In genomic region chr10:86249794-86250193, GRCh38 we compare ENCODE assay signal across 25 cellular contexts.
"Had no signal": no experiment of that assay in that cellular context is flagged by ENCODE, and none has a peak within 500 bp of the region (broad histone marks: within the 10 kb centered on the region; RNA-seq: fewer than 3 reads in every experiment).

No MANE protein-coding gene starts in this region.

- H3K27me3 ChIP-seq: ovary, right lobe of liver, sigmoid colon, testis, tibial artery, transverse colon, upper lobe of right lung, uterus had no signal

- FAIRE-seq: small intestine had no signal

- H3K79me2 ChIP-seq: parathyroid adenoma had no signal

- ATAC-seq: naive thymus-derived CD8-positive, alpha-beta T cell; natural killer cell treated with Interleukin-12 subunit alpha and Interleukin-12 subunit beta and Interleukin-15 and Interleukin-18, amount 100 ng/mL, for 72 hours; psoas muscle; right lobe of liver; stimulated activated memory B cell treated with anti-CD40 and anti-IgM and Interleukin-4, amounts not matched to agents 10 μg/mL and 1 μg/mL and 100 μg/mL, for 72 hours; stimulated activated naive CD8-positive, alpha-beta T cell treated with anti-CD3 and anti-CD28 coated beads, Interleukin-15, Interleukin-2, amounts not matched to agents 100 U/mL and 50 U/mL, for 24 hours; upper lobe of right lung had no signal

- H2AFZ ChIP-seq: parathyroid adenoma had no signal

- H3K9ac ChIP-seq: parathyroid adenoma had no signal

- H3K4me1 ChIP-seq: parathyroid adenoma, psoas muscle, right lobe of liver, sigmoid colon, testis, transverse colon, upper lobe of right lung, uterus had no signal

- H3K9me3 ChIP-seq: ovary, psoas muscle, right lobe of liver, sigmoid colon, suprapubic skin, testis, tibial artery, transverse colon, upper lobe of right lung, uterus had no signal

- H3K27ac ChIP-seq: ovary, parathyroid adenoma, psoas muscle, right lobe of liver, sigmoid colon, suprapubic skin, testis, tibial artery, transverse colon, upper lobe of right lung, uterus had no signal

- DNase-seq: naive thymus-derived CD8-positive, alpha-beta T cell; nephron progenitor cell; occipital lobe; ovary; psoas muscle; right cardiac atrium; small intestine; stimulated activated CD4-positive, alpha-beta T cell treated with anti-CD3 and anti-CD28 coated beads, Interleukin-15, amount 100 ng/mL, for 24 hours; stimulated activated CD4-positive, alpha-beta T cell treated with anti-CD3 and anti-CD28 coated beads, Interleukin-4, amount 100 ng/mL, for 1 hour; stimulated activated CD4-positive, alpha-beta T cell treated with anti-CD3 and anti-CD28 coated beads, Interleukin-4, amount 100 ng/mL, for 4 hours; stimulated activated CD8-positive, alpha-beta memory T cell treated with anti-CD3 and anti-CD28 coated beads, Interleukin-4, amount 100 ng/mL, for 48 hours; stimulated activated naive CD4-positive, alpha-beta T cell; stimulated activated naive CD8-positive, alpha-beta T cell treated with anti-CD3 and anti-CD28 coated beads, Interleukin-15, amount 100 ng/mL, for 72 hours; stimulated activated naive CD8-positive, alpha-beta T cell treated with anti-CD3 and anti-CD28 coated beads, Interleukin-15, Interleukin-2, amounts not matched to agents 100 U/mL and 50 U/mL, for 24 hours; testis; transverse colon; uterus had no signal

- H3K4me3 ChIP-seq: ovary, psoas muscle, right lobe of liver, sigmoid colon, suprapubic skin, testis, tibial artery, transverse colon, upper lobe of right lung, uterus had no signal

- H3K36me3 ChIP-seq: ovary, right lobe of liver, sigmoid colon, suprapubic skin, tibial artery, transverse colon, upper lobe of right lung, uterus had no signal
